In the genomic region with DNA sequence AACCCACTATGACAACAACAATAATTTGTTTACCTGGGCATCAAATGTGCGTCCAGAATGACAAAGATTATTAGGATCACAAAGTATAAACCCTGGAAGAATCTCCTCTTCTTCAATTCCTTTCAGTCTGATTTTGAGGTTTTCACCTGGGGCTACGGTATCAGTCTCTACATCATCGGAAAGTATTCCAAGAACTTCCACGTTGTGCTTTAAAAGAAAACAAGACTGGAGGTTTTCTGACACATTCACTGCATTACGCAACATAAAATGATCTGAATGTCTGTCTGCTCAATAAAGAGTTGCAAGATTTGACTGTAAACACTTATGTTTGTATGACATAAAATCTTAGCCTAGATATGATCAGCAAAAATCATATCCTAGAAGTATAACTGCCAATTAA, we compare ENCODE assay signal across 16 cellular contexts.
"Had no signal": no experiment of that assay in that cellular context is flagged by ENCODE, and none has a peak within 500 bp of the region (broad histone marks: within the 10 kb centered on the region; RNA-seq: fewer than 3 reads in every experiment).

No MANE protein-coding gene starts in this region.

- DNase-seq: activated CD4-positive, alpha-beta memory T cell treated with anti-CD3 and anti-CD28 coated beads for 36 hours; activated CD4-positive, alpha-beta T cell treated with anti-CD3 and anti-CD28 coated beads for 1 hour; activated T-cell treated with anti-CD3 and anti-CD28 coated beads, Interleukin-2, amount 50 U/mL, for 48 hours; dermis blood vessel endothelial cell; erythroblast; foreskin melanocyte; heart left ventricle; left lung; occipital lobe; stimulated activated CD4-positive, alpha-beta T cell treated with anti-CD3 and anti-CD28 coated beads, Interleukin-2, amount 100 ng/mL, for 24 hours; stimulated activated naive CD4-positive, alpha-beta T cell; SW 1271 had no signal

- H3K27me3 ChIP-seq: heart left ventricle, left lung had no signal

- FAIRE-seq: keratinocyte had no signal

- ATAC-seq: heart left ventricle; left lung; natural killer cell treated with Interleukin-12 subunit alpha and Interleukin-12 subunit beta and Interleukin-15 and Interleukin-18, amount 100 ng/mL, for 72 hours; sciatic nerve had no signal

- H3K4me1 ChIP-seq: left lung, prostate gland had no signal

- H3K4me3 ChIP-seq: heart left ventricle, left lung, prostate gland had no signal

- H3K9me3 ChIP-seq: heart left ventricle, left lung, prostate gland had no signal

- H3K27ac ChIP-seq: heart left ventricle, left lung, prostate gland had no signal
